ENCODE assay signal across 1 cellular context in genomic region chrX:545488-545887, GRCh38.
TF ChIP-seq lines count a peak whose summit lies in the region.

No MANE protein-coding gene starts in this region.

TF ChIP-seq in GM23338, 12 proteins besides CTCF, POLR2A, EP300 and RAD21 (continued from another document):
- TF ChIP-seq REST (IDR thresholded peaks at IDR 0.05; ENCODE audit: unreplicated experiment) (peak; percentile 10), STAT1 (IDR thresholded peaks at IDR 0.05; ENCODE audit: unreplicated experiment) (no peak), CREB1 (CRISPR knock-in tag; IDR thresholded peaks at IDR 0.05; ENCODE audit: low read depth) (no peak)
